15 cellular contexts compared by ENCODE assay signal in genomic region chr14:39203659-39204606, GRCh38. TPM values are rescaled to one million over a fixed set of nuclear protein-coding genes. Genes with fewer than 3 reads are reported as not detected.
DNase-seq lines count a peak whose midpoint lies in the region; ATAC-seq and TF ChIP-seq lines count a peak whose summit lies in the region.
"Had no signal": no experiment of that assay in that cellular context is flagged by ENCODE, and none has a peak within 500 bp of the region (broad histone marks: within the 10 kb centered on the region; RNA-seq: fewer than 3 reads in every experiment).

No MANE protein-coding gene starts in this region.

- no peaks in the 10 kb centered on the region for H3K9me3 ChIP-seq in Peyer's patch
- H3K9me3 ChIP-seq in esophagus squamous epithelium, result no peaks in the 10 kb centered on the region
- H3K9me3 ChIP-seq: spleen had no signal

- no peak for TF ChIP-seq CTCF in Peyer's patch (IDR thresholded peaks at IDR 0.05)
- no peak for TF ChIP-seq CTCF in esophagus squamous epithelium (IDR thresholded peaks at IDR 0.05)

- peaks cover 13% of the 10 kb centered on the region for H3K9me3 Mint-ChIP-seq in T-helper 2 cell treated with Interferon-gamma antibody and Interleukin-4, amounts not matched to agents 5 μg/mL and 100 μg/mL, for 36 hours
- no peaks in the 10 kb centered on the region for H3K9me3 Mint-ChIP-seq in stimulated activated effector memory CD8-positive, alpha-beta T cell treated with anti-CD3 and anti-CD28 coated beads, Interleukin-12 subunit alpha, Interleukin-12 subunit beta, amount 100 ng/mL, for 72 hours
- H3K9me3 Mint-ChIP-seq: CD8-positive, alpha-beta memory T cell had no signal

- no peak overlapping the region for H3K4me3 ChIP-seq in Peyer's patch
- H3K4me3 ChIP-seq in esophagus squamous epithelium, result no peak overlapping the region
- H3K4me3 ChIP-seq: spleen had no signal

- no peak overlapping the region for H3K4me3 Mint-ChIP-seq in T-helper 2 cell treated with Interferon-gamma antibody and Interleukin-4, amounts not matched to agents 5 μg/mL and 100 μg/mL, for 36 hours
- H3K4me3 Mint-ChIP-seq in stimulated activated effector memory CD8-positive, alpha-beta T cell treated with anti-CD3 and anti-CD28 coated beads, Interleukin-12 subunit alpha, Interleukin-12 subunit beta, amount 100 ng/mL, for 72 hours, result no peak overlapping the region
- H3K4me3 Mint-ChIP-seq: activated CD4-positive, alpha-beta T cell treated with anti-CD3 and anti-CD28 coated beads for 36 hours; activated T-cell treated with anti-CD3 and anti-CD28 coated beads, Interleukin-2, amount 50 U/mL, for 72 hours; CD8-positive, alpha-beta memory T cell had no signal

- no peaks in the 10 kb centered on the region for H3K36me3 ChIP-seq in Peyer's patch
- H3K36me3 ChIP-seq in esophagus squamous epithelium, result no peaks in the 10 kb centered on the region
- H3K36me3 ChIP-seq: spleen had no signal

- H3K27me3 ChIP-seq in Peyer's patch, result no peaks in the 10 kb centered on the region
- H3K27me3 ChIP-seq in esophagus squamous epithelium, result no peaks in the 10 kb centered on the region
- H3K27me3 ChIP-seq: spleen had no signal

- H3K27ac ChIP-seq in Peyer's patch (peak overlapping the region in 2 of 4 donors; percentile 53 to 71), esophagus squamous epithelium (peak overlapping the region; percentile 65 to 85 (median 79))
- H3K27ac ChIP-seq: spleen had no signal

- H3K4me1 ChIP-seq in Peyer's patch, result no peaks in the 10 kb centered on the region
- peaks cover 0 to 20% (median 12%) of the 10 kb centered on the region in 3 donors for H3K4me1 ChIP-seq in esophagus squamous epithelium
- H3K4me1 ChIP-seq: spleen had no signal

- TF ChIP-seq POLR2A in Peyer's patch (IDR thresholded peaks at IDR 0.05) (peak in 1 of 2 donors; percentile 23), esophagus squamous epithelium (IDR thresholded peaks at IDR 0.05) (no peak)

- peaks cover 6% of the 10 kb centered on the region for H3K36me3 Mint-ChIP-seq in T-helper 2 cell treated with Interferon-gamma antibody and Interleukin-4, amounts not matched to agents 5 μg/mL and 100 μg/mL, for 36 hours (ENCODE audit: low read depth)
- no peaks in the 10 kb centered on the region for H3K36me3 Mint-ChIP-seq in stimulated activated effector memory CD8-positive, alpha-beta T cell treated with anti-CD3 and anti-CD28 coated beads, Interleukin-12 subunit alpha, Interleukin-12 subunit beta, amount 100 ng/mL, for 72 hours
- H3K36me3 Mint-ChIP-seq: CD8-positive, alpha-beta memory T cell had no signal

- H3K4me1 Mint-ChIP-seq in T-helper 2 cell treated with Interferon-gamma antibody and Interleukin-4, amounts not matched to agents 5 μg/mL and 100 μg/mL, for 36 hours (ENCODE audit: low read depth), result peaks cover 26% of the 10 kb centered on the region
- H3K4me1 Mint-ChIP-seq in stimulated activated effector memory CD8-positive, alpha-beta T cell treated with anti-CD3 and anti-CD28 coated beads, Interleukin-12 subunit alpha, Interleukin-12 subunit beta, amount 100 ng/mL, for 72 hours, result peaks cover 9% of the 10 kb centered on the region

- 48 to 68% methylated on average over 4 to 5 of the region's 5 CpGs for WGBS in esophagus squamous epithelium, 2 donors

- no peak for ATAC-seq in stimulated activated effector memory CD8-positive, alpha-beta T cell treated with anti-CD3 and anti-CD28 coated beads, Interleukin-12 subunit alpha, Interleukin-12 subunit beta, amount 100 ng/mL, for 72 hours
- ATAC-seq in GM18858 (IDR thresholded peaks at IDR 0.05; ENCODE audit: unreplicated experiment) (no peak), HG03108 (IDR thresholded peaks at IDR 0.05; ENCODE audit: unreplicated experiment) (no peak)
- ATAC-seq: activated CD4-positive, alpha-beta T cell treated with anti-CD3 and anti-CD28 coated beads for 36 hours; activated T-cell treated with anti-CD3 and anti-CD28 coated beads, Interleukin-2, amount 50 U/mL, for 72 hours had no signal

- DNase-seq in T-helper 2 cell treated with Interferon-gamma antibody and Interleukin-4, amounts not matched to agents 5 μg/mL and 100 μg/mL, for 36 hours (ENCODE audit: low spot score), result no peak
- DNase-seq in T-helper 2 cell (no peak), Peyer's patch (peak in 2 of 3 donors; percentile 85 to 91), esophagus squamous epithelium (lab: John Stamatoyannopoulos, UW) (no peak), NCI-H2081 treated with DMSO at 0.1 percent for 48 hours (lab: John Stamatoyannopoulos, UW) (no peak)
- DNase-seq in stimulated activated effector memory CD8-positive, alpha-beta T cell treated with anti-CD3 and anti-CD28 coated beads, Interleukin-12 subunit alpha, Interleukin-12 subunit beta, amount 100 ng/mL, for 72 hours (ENCODE audit: low spot score in 2 of 2), result peak in 1 of 2 donors; percentile 34
- DNase-seq: activated CD4-positive, alpha-beta T cell treated with anti-CD3 and anti-CD28 coated beads for 36 hours; activated T-cell treated with anti-CD3 and anti-CD28 coated beads, Interleukin-2, amount 50 U/mL, for 72 hours; aorta; CD8-positive, alpha-beta memory T cell; NCI-H1092; NCI-H446; spleen had no signal

- intact Hi-C loops in esophagus squamous epithelium (cut with DNase I), result no loop called here

- H3K27ac Mint-ChIP-seq in T-helper 2 cell treated with Interferon-gamma antibody and Interleukin-4, amounts not matched to agents 5 μg/mL and 100 μg/mL, for 36 hours, result peak overlapping the region; percentile 27
- peak overlapping the region; percentile 68 for H3K27ac Mint-ChIP-seq in stimulated activated effector memory CD8-positive, alpha-beta T cell treated with anti-CD3 and anti-CD28 coated beads, Interleukin-12 subunit alpha, Interleukin-12 subunit beta, amount 100 ng/mL, for 72 hours
- H3K27ac Mint-ChIP-seq: activated CD4-positive, alpha-beta T cell treated with anti-CD3 and anti-CD28 coated beads for 36 hours; activated T-cell treated with anti-CD3 and anti-CD28 coated beads, Interleukin-2, amount 50 U/mL, for 72 hours had no signal

- H3K27me3 Mint-ChIP-seq in T-helper 2 cell treated with Interferon-gamma antibody and Interleukin-4, amounts not matched to agents 5 μg/mL and 100 μg/mL, for 36 hours (ENCODE audit: low read depth), result no peaks in the 10 kb centered on the region
- H3K27me3 Mint-ChIP-seq: activated CD4-positive, alpha-beta T cell treated with anti-CD3 and anti-CD28 coated beads for 36 hours had no signal

RNA-seq across cellular contexts. Expression of gene PNN, which starts 28.9 kb away (rescaled TPM):
- 100 to 1,000 TPM in 1 of 4 donors, 10 to 100 TPM in 3; 48.3 to 125 (median 63.4) TPM for total RNA-seq in Peyer's patch
- total RNA-seq in esophagus squamous epithelium, result 10 to 100 TPM; 16.7 to 43.9 (median 24.8) TPM

RNA-seq across cellular contexts. Expression of gene MIA2, which starts 29.8 kb away (rescaled TPM):
- 100 to 1,000 TPM in 3 of 4 donors, 10 to 100 TPM in 1; 44.6 to 143 (median 128) TPM for total RNA-seq in Peyer's patch
- total RNA-seq in esophagus squamous epithelium, result 10 to 100 TPM; 33.3 to 50.7 (median 38.7) TPM

RNA-seq across cellular contexts. Expression of gene TRAPPC6B, which starts 33.8 kb away (rescaled TPM):
- total RNA-seq in Peyer's patch (10 to 100 TPM; 14.9 to 15.7 (median 15.3) TPM), esophagus squamous epithelium (10 to 100 TPM; 16.6 to 24.2 (median 23.6) TPM)

Comparison
In these comparisons a context has a peak if more than half of its experiments do, and no peak if none do; other contexts are left out.
1. DNase-seq: peak in Peyer's patch (2 of 3); none in T-helper 2 cell treated with Interferon-gamma antibody and Interleukin-4, amounts not matched to agents 5 μg/mL and 100 μg/mL, for 36 hours (single experiment), T-helper 2 cell (0 of 5), esophagus squamous epithelium (single experiment) and NCI-H2081 treated with DMSO at 0.1 percent for 48 hours (single experiment).